Comparison of ENCODE assay signal across 1 cellular context in genomic region chr17:75876190-75876937, GRCh38.
TF ChIP-seq lines count a peak whose summit lies in the region.

No MANE protein-coding gene starts in this region.

TF ChIP-seq in HepG2, 621 proteins besides CTCF, POLR2A, EP300 and RAD21 (continued from another document and continues in another):
- TF ChIP-seq MLXIP (CRISPR knock-in tag; IDR thresholded peaks at IDR 0.05; ENCODE audit: borderline replicate concordance) (no peak), PBX2 (CRISPR knock-in tag; IDR thresholded peaks at IDR 0.05) (no peak), KAT2B (IDR thresholded peaks at IDR 0.05; ENCODE audit: borderline replicate concordance, low read depth, low read length) (no peak), NFATC3 (CRISPR knock-in tag; IDR thresholded peaks at IDR 0.05) (peak; percentile 63; the same call in 1 of the 2 replicates), ZNF768 (CRISPR knock-in tag; IDR thresholded peaks at IDR 0.05) (peak; percentile 35; the same call in 1 of the 2 replicates), MAFF (IDR thresholded peaks at IDR 0.05; ENCODE audit: low read depth, low read length) (0 out of 2 replicates have a peak, but pooled peaks have one; percentile 13), ZNF205 (CRISPR knock-in tag; IDR thresholded peaks at IDR 0.05) (peak; percentile 68; the same call in 1 of the 2 replicates), ZNF577 (CRISPR knock-in tag; IDR thresholded peaks at IDR 0.05; ENCODE audit: borderline replicate concordance, low read depth) (no peak), REXO4 (CRISPR knock-in tag; IDR thresholded peaks at IDR 0.05; ENCODE audit: borderline replicate concordance) (no peak), ZNF333 (CRISPR knock-in tag; IDR thresholded peaks at IDR 0.05; ENCODE audit: borderline replicate concordance) (0 out of 2 replicates have a peak, but pooled peaks have one; percentile 68), YY1 (IDR thresholded peaks at IDR 0.05; ENCODE audit: insufficient read depth, insufficient replicate concordance, low read depth, low read length) (peak; percentile 84), TRIM22 (IDR thresholded peaks at IDR 0.05) (no peak), ZFP36L1 (CRISPR knock-in tag; IDR thresholded peaks at IDR 0.05) (peak; percentile 96), CREB3 (CRISPR knock-in tag; IDR thresholded peaks at IDR 0.05) (peak; percentile 27; the same call in 1 of the 2 replicates), ZNF776 (CRISPR knock-in tag; IDR thresholded peaks at IDR 0.05) (peak; percentile 42; the same call in 1 of the 2 replicates), ZNF432 (CRISPR knock-in tag; IDR thresholded peaks at IDR 0.05; ENCODE audit: borderline replicate concordance) (no peak), MTF2 (CRISPR knock-in tag; IDR thresholded peaks at IDR 0.05; ENCODE audit: borderline replicate concordance) (no peak), ZFP91 (CRISPR knock-in tag; IDR thresholded peaks at IDR 0.05; ENCODE audit: borderline replicate concordance) (peak; percentile 95), RNF2 (conservative IDR thresholded peaks at IDR 0.05; ENCODE audit: low read depth) (peak; percentile 92), GATAD1 (CRISPR knock-in tag; IDR thresholded peaks at IDR 0.05) (peak; percentile 82), IRF1 (CRISPR knock-in tag; IDR thresholded peaks at IDR 0.05; ENCODE audit: low read depth) (peak; percentile 31), SMAD9 (CRISPR knock-in tag; IDR thresholded peaks at IDR 0.05) (peak; percentile 87), POGK (CRISPR knock-in tag; conservative IDR thresholded peaks at IDR 0.05) (peak; percentile 98), FOXM1 (CRISPR knock-in tag; IDR thresholded peaks at IDR 0.05) (no peak), ZBTB10 (CRISPR knock-in tag; IDR thresholded peaks at IDR 0.05; ENCODE audit: borderline replicate concordance) (peak; percentile 85; the same call in 1 of the 2 replicates), CREBL2 (CRISPR knock-in tag; IDR thresholded peaks at IDR 0.05; ENCODE audit: borderline replicate concordance) (peak; percentile 81; the same call in 1 of the 2 replicates), HNRNPLL (IDR thresholded peaks at IDR 0.05; ENCODE audit: low read depth, low read length, poor library complexity, severe bottlenecking) (no peak), ZNF549 (CRISPR knock-in tag; IDR thresholded peaks at IDR 0.05) (peak; percentile 86), MED13 (CRISPR knock-in tag; IDR thresholded peaks at IDR 0.05) (peak; percentile 67), MATR3 (CRISPR knock-in tag; IDR thresholded peaks at IDR 0.05) (no peak), GPN1 (CRISPR knock-in tag; IDR thresholded peaks at IDR 0.05; ENCODE audit: borderline replicate concordance) (peak; percentile 8; the same call in 1 of the 2 replicates), ATF1 (CRISPR knock-in tag; IDR thresholded peaks at IDR 0.05) (no peak), ZBTB8A (CRISPR knock-in tag; IDR thresholded peaks at IDR 0.05; ENCODE audit: borderline replicate concordance, low read depth) (peak; percentile 43; the same call in 1 of the 2 replicates), ZSCAN5A (CRISPR knock-in tag; IDR thresholded peaks at IDR 0.05; ENCODE audit: borderline replicate concordance) (peak; percentile 86; the same call in 1 of the 2 replicates), NBN (conservative IDR thresholded peaks at IDR 0.05) (no peak), ZBTB38 (CRISPR knock-in tag; IDR thresholded peaks at IDR 0.05) (peak; percentile 93), HOXA9 (CRISPR knock-in tag; IDR thresholded peaks at IDR 0.05; ENCODE audit: borderline replicate concordance) (no peak), CEBPZ (IDR thresholded peaks at IDR 0.05; ENCODE audit: low read length) (no peak), CAMTA2 (CRISPR knock-in tag; IDR thresholded peaks at IDR 0.05; ENCODE audit: borderline replicate concordance) (peak; percentile 86; the same call in 1 of the 2 replicates)
